In the genomic region with DNA sequence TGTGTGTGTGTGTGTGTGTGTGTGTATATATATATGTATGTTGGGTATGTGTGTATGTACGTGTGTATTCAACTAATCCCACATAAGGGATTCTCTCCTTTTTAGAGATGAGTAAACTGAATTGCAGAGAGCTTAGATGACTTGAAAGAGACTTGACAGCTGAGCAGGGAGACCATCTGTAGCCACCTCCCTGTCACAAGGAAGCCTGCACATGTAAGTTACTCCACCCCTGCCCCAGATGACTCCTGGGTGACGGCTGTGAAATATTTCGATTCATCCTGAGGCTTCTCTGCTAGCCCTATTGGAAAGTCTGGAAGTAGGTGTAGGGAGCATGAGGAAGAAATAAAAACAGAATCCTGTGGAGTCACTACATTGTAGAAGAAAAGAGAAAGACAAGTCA, we compare ENCODE assay signal across 19 cellular contexts.
DNase-seq lines count a peak whose midpoint lies in the region; ATAC-seq and TF ChIP-seq lines count a peak whose summit lies in the region.
"Had no signal": no experiment of that assay in that cellular context is flagged by ENCODE, and none has a peak within 500 bp of the region (broad histone marks: within the 10 kb centered on the region; RNA-seq: fewer than 3 reads in every experiment).

No MANE protein-coding gene starts in this region.

- H3K79me2 ChIP-seq in OCI-LY7 (ENCODE audit: insufficient read depth, low read depth, low read length) = no peaks in the 10 kb centered on the region
- H3K79me2 ChIP-seq: parathyroid adenoma had no signal

- no peaks in the 10 kb centered on the region for H3K9me3 Mint-ChIP-seq in activated CD8-positive, alpha-beta memory T cell treated with anti-CD3 and anti-CD28 coated beads, Interleukin-2, amount 10 ng/mL, durations not matched to agents 7 days and 5 days (ENCODE audit: low read depth)
- H3K9me3 Mint-ChIP-seq in activated T-helper 1 cell treated with anti-CD3 and anti-CD28 coated beads, Interleukin-12 subunit alpha, Interleukin-12 subunit beta, Interleukin-2, Interleukin-4 antibody, amounts not matched to agents 30 ng/mL and 10 ng/mL and 1 ng/mL, durations not matched to agents 14 hours and 24 hours and 36 hours = no peaks in the 10 kb centered on the region
- H3K9me3 Mint-ChIP-seq in nephron (peaks cover 2% of the 10 kb centered on the region), type B pancreatic cell (peaks cover 6% of the 10 kb centered on the region)
- H3K9me3 Mint-ChIP-seq: dendritic cell treated with granulocyte-macrophage colony-stimulating factor and Interleukin-4, amounts not matched to agents 40 ng/mL and 50 ng/mL, for 4 days; nephron progenitor cell had no signal

- no peak overlapping the region for H3K4me3 ChIP-seq in OCI-LY7 (ENCODE audit: low read depth, low read length, poor library complexity, severe bottlenecking)
- H3K4me3 ChIP-seq: K562, upper lobe of right lung had no signal

- H3K27me3 Mint-ChIP-seq in activated CD8-positive, alpha-beta memory T cell treated with anti-CD3 and anti-CD28 coated beads, Interleukin-2, amount 10 ng/mL, durations not matched to agents 7 days and 5 days = no peaks in the 10 kb centered on the region
- no peaks in the 10 kb centered on the region for H3K27me3 Mint-ChIP-seq in activated T-helper 1 cell treated with anti-CD3 and anti-CD28 coated beads, Interleukin-12 subunit alpha, Interleukin-12 subunit beta, Interleukin-2, Interleukin-4 antibody, amounts not matched to agents 30 ng/mL and 10 ng/mL and 1 ng/mL, durations not matched to agents 14 hours and 24 hours and 36 hours (ENCODE audit: insufficient read depth)
- H3K27me3 Mint-ChIP-seq in nephron (ENCODE audit: low read depth) (no peaks in the 10 kb centered on the region), type B pancreatic cell (no peaks in the 10 kb centered on the region)

- H3K4me1 Mint-ChIP-seq in activated CD8-positive, alpha-beta memory T cell treated with anti-CD3 and anti-CD28 coated beads, Interleukin-2, amount 10 ng/mL, durations not matched to agents 7 days and 5 days = peaks cover 49% of the 10 kb centered on the region
- peaks cover 81% of the 10 kb centered on the region for H3K4me1 Mint-ChIP-seq in activated T-helper 1 cell treated with anti-CD3 and anti-CD28 coated beads, Interleukin-12 subunit alpha, Interleukin-12 subunit beta, Interleukin-2, Interleukin-4 antibody, amounts not matched to agents 30 ng/mL and 10 ng/mL and 1 ng/mL, durations not matched to agents 14 hours and 24 hours and 36 hours (ENCODE audit: low read depth)
- H3K4me1 Mint-ChIP-seq in nephron (peaks cover 55% of the 10 kb centered on the region), type B pancreatic cell (ENCODE audit: unreplicated experiment) (peaks cover 20% of the 10 kb centered on the region)

- no peak overlapping the region for H3K27ac ChIP-seq in OCI-LY7 (ENCODE audit: low read depth, low read length, poor library complexity, severe bottlenecking)
- H3K27ac ChIP-seq: parathyroid adenoma, upper lobe of right lung had no signal

- no peak overlapping the region for H3K4me2 ChIP-seq in OCI-LY7 (ENCODE audit: low read length)

- no TSS peak for BruUV-seq in OCI-LY7 (replicated peaks; lab: Mats Ljungman, UMichigan)

- no peaks in the 10 kb centered on the region for H3K36me3 Mint-ChIP-seq in activated CD8-positive, alpha-beta memory T cell treated with anti-CD3 and anti-CD28 coated beads, Interleukin-2, amount 10 ng/mL, durations not matched to agents 7 days and 5 days
- H3K36me3 Mint-ChIP-seq in activated T-helper 1 cell treated with anti-CD3 and anti-CD28 coated beads, Interleukin-12 subunit alpha, Interleukin-12 subunit beta, Interleukin-2, Interleukin-4 antibody, amounts not matched to agents 30 ng/mL and 10 ng/mL and 1 ng/mL, durations not matched to agents 14 hours and 24 hours and 36 hours (ENCODE audit: low read depth) = peaks cover 3% of the 10 kb centered on the region
- H3K36me3 Mint-ChIP-seq in nephron (ENCODE audit: low read depth) (no peaks in the 10 kb centered on the region), type B pancreatic cell (no peaks in the 10 kb centered on the region)

- H3K9me2 ChIP-seq in OCI-LY7 (ENCODE audit: insufficient read depth, low read length) = no peaks in the 10 kb centered on the region

- H2AFZ ChIP-seq in OCI-LY7 (ENCODE audit: low read length) = no peak overlapping the region
- H2AFZ ChIP-seq: parathyroid adenoma had no signal

- no peaks in the 10 kb centered on the region for H4K20me1 ChIP-seq in OCI-LY7 (ENCODE audit: insufficient read depth, low read length)

- H3K9me3 ChIP-seq in OCI-LY7 (ENCODE audit: low read length) = no peaks in the 10 kb centered on the region
- H3K9me3 ChIP-seq: upper lobe of right lung had no signal

- H3K4me1 ChIP-seq in OCI-LY7 (ENCODE audit: insufficient read depth, low read length, poor library complexity, severe bottlenecking) = peaks cover 20% of the 10 kb centered on the region
- H3K4me1 ChIP-seq: parathyroid adenoma had no signal

- H3K36me3 ChIP-seq in OCI-LY7 (ENCODE audit: insufficient read depth, low read length) = no peaks in the 10 kb centered on the region
- H3K36me3 ChIP-seq: upper lobe of right lung had no signal

- DNase-seq in activated CD8-positive, alpha-beta memory T cell treated with anti-CD3 and anti-CD28 coated beads, Interleukin-2, amount 10 ng/mL, durations not matched to agents 7 days and 5 days = no peak
- DNase-seq in activated CD8-positive, alpha-beta memory T cell treated with anti-CD3 and anti-CD28 coated beads, Interleukin-2, amount 50 U/mL, for 48 hours = no peak
- DNase-seq in LHCN-M2 (ENCODE audit: low read depth) = peak; percentile 41
- DNase-seq in activated T-helper 1 cell treated with anti-CD3 and anti-CD28 coated beads, Interleukin-12 subunit alpha, Interleukin-12 subunit beta, Interleukin-2, Interleukin-4 antibody, amounts not matched to agents 30 ng/mL and 10 ng/mL and 1 ng/mL, durations not matched to agents 14 hours and 24 hours and 36 hours (ENCODE audit: low spot score) = no peak
- DNase-seq in OCI-LY7 (ENCODE audit: low spot score) = no peak
- DNase-seq in type B pancreatic cell (ENCODE audit: extremely low spot score, unreplicated experiment) = no peak
- DNase-seq: aorta; MM.1S; NCI-H748 treated with DMSO at 0.1 percent for 48 hours; nephron progenitor cell; right cardiac atrium; SHP77 treated with DMSO at 0.1 percent for 48 hours; stimulated activated CD4-positive, alpha-beta T cell treated with anti-CD3 and anti-CD28 coated beads, Interleukin-12 subunit alpha, Interleukin-12 subunit beta, amount 100 ng/mL, for 4 hours; upper lobe of right lung had no signal

- intact Hi-C loops in activated T-helper 1 cell treated with anti-CD3 and anti-CD28 coated beads, Interleukin-12 subunit alpha, Interleukin-12 subunit beta, Interleukin-2, Interleukin-4 antibody, amounts not matched to agents 30 ng/mL and 10 ng/mL and 1 ng/mL, durations not matched to agents 14 hours and 24 hours and 36 hours (cut with micrococcal nuclease) = loop anchor here (5.0 kb wide), 2 partner anchors 54 to 251 kb away; no protein-coding TSS in a partner anchor
- intact Hi-C loops in OCI-LY7 (cut with micrococcal nuclease; ENCODE audit: unreplicated experiment) = no loop called here

- no peak overlapping the region for H3K4me3 Mint-ChIP-seq in activated CD8-positive, alpha-beta memory T cell treated with anti-CD3 and anti-CD28 coated beads, Interleukin-2, amount 10 ng/mL, durations not matched to agents 7 days and 5 days
- peak overlapping the region; percentile 58 for H3K4me3 Mint-ChIP-seq in activated T-helper 1 cell treated with anti-CD3 and anti-CD28 coated beads, Interleukin-12 subunit alpha, Interleukin-12 subunit beta, Interleukin-2, Interleukin-4 antibody, amounts not matched to agents 30 ng/mL and 10 ng/mL and 1 ng/mL, durations not matched to agents 14 hours and 24 hours and 36 hours
- H3K4me3 Mint-ChIP-seq in nephron (no peak overlapping the region), type B pancreatic cell (no peak overlapping the region)
- H3K4me3 Mint-ChIP-seq: dendritic cell treated with granulocyte-macrophage colony-stimulating factor and Interleukin-4, amounts not matched to agents 40 ng/mL and 50 ng/mL, for 4 days; nephron progenitor cell had no signal

- CTCF ChIA-PET in activated CD8-positive, alpha-beta memory T cell treated with anti-CD3 and anti-CD28 coated beads, Interleukin-2, amount 10 ng/mL, durations not matched to agents 7 days and 5 days (lab: Charles Lee) = interaction anchor here (0.6 to 1.8 kb wide), 4 partner anchors 16 to 96 kb away, joined by 3 to 5 read pairs (median 3); no protein-coding TSS in a partner anchor
- CTCF ChIA-PET in OCI-LY7 (lab: Charles Lee; ENCODE audit: unreplicated experiment) = no interaction called here

- POLR2A ChIA-PET in OCI-LY7 (lab: Charles Lee) = interaction anchor here (1.5 to 1.8 kb wide), 2 partner anchors 15 to 19 kb away, joined by 4 to 7 read pairs; no protein-coding TSS in a partner anchor

- TF ChIP-seq CTCF in nephron (IDR thresholded peaks at IDR 0.05; ENCODE audit: unreplicated experiment in 3 of 3) (no peak), OCI-LY7 (conservative IDR thresholded peaks at IDR 0.05; ENCODE audit: low read length) (no peak), type B pancreatic cell (conservative IDR thresholded peaks at IDR 0.05) (no peak)

- peak overlapping the region; percentile 35 for H3K27ac Mint-ChIP-seq in activated CD8-positive, alpha-beta memory T cell treated with anti-CD3 and anti-CD28 coated beads, Interleukin-2, amount 10 ng/mL, durations not matched to agents 7 days and 5 days
- peak overlapping the region; percentile 76 for H3K27ac Mint-ChIP-seq in activated T-helper 1 cell treated with anti-CD3 and anti-CD28 coated beads, Interleukin-12 subunit alpha, Interleukin-12 subunit beta, Interleukin-2, Interleukin-4 antibody, amounts not matched to agents 30 ng/mL and 10 ng/mL and 1 ng/mL, durations not matched to agents 14 hours and 24 hours and 36 hours
- H3K27ac Mint-ChIP-seq in nephron (peak overlapping the region in 2 of 3 experiments; percentile 15 to 45), type B pancreatic cell (no peak overlapping the region)
- H3K27ac Mint-ChIP-seq: dendritic cell treated with granulocyte-macrophage colony-stimulating factor and Interleukin-4, amounts not matched to agents 40 ng/mL and 50 ng/mL, for 4 days; nephron progenitor cell had no signal

- no peak for ATAC-seq in activated CD8-positive, alpha-beta memory T cell treated with anti-CD3 and anti-CD28 coated beads, Interleukin-2, amount 10 ng/mL, durations not matched to agents 7 days and 5 days
- no peak for ATAC-seq in GM18511 (IDR thresholded peaks at IDR 0.05; ENCODE audit: unreplicated experiment)
- ATAC-seq: K562, right cardiac atrium, upper lobe of right lung had no signal
